In the genomic region with DNA sequence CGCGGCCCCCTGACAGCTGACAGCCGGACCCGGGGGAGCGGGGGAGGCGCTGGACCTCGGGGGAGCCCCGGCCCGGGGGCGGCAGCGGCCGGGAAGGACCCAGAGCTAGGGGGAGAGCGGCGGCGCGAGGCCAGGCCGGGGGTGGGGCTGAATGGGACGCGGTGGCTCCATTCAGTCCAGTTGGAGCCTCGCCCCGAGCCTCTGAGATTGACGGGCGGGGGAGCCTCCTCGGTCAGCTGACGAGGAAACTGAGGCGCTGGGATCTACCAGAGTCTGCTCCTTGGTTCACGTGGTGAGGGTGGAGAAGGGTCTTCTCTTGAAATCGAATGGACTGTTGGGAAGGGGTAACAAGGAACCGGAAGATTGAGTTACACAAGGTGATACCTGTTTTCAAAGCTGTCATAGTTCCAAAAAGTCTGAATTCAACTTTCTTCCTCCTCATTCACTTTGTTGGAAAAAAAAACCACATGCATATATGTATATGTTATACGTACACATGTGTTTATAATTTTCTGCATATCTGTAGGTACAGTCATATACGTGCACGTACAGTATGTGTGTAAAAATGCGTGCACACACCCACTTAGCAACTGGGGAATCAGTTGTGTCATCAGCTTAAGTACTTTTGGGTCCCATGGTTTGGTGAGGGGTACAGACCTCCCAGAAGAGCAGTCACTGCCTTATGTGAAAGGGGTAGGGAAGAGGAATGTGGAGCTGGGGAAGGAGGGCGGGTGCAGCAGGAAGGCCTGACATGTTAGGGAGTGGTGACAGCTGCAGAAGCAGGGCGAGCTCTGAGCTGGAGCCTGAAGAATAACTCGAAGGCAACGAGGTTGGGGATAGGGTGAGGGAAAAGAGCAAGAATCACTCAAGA, we compare ENCODE assay signal across 6 cellular contexts. TPM values are rescaled to one million over a fixed set of nuclear protein-coding genes. Genes with fewer than 3 reads are reported as not detected.
DNase-seq lines count a peak whose midpoint lies in the region; TF ChIP-seq lines count a peak whose summit lies in the region.

No MANE protein-coding gene starts in this region.

- peak overlapping the region; percentile 99 to 100 (median 100) for H3K4me3 Mint-ChIP-seq in IgD-negative memory B cell

- H3K27ac ChIP-seq in neutrophil, result peak overlapping the region; percentile 62

- no peak for TF ChIP-seq CTCF in neutrophil (IDR thresholded peaks at IDR 0.05)

- DNase-seq in cerebellar cortex (ENCODE audit: low spot score), result peak; percentile 26
- DNase-seq in H4 (ENCODE audit: low spot score), result no peak
- DNase-seq in SKM-1 (lab: John Stamatoyannopoulos, UW; ENCODE audit: unreplicated experiment), result no peak
- DNase-seq in stimulated activated naive CD4-positive, alpha-beta T cell (lab: John Stamatoyannopoulos, UW), result no peak

- H3K36me3 ChIP-seq in neutrophil, result peaks cover 20% of the 10 kb centered on the region

- H3K4me3 ChIP-seq in neutrophil (ENCODE audit: low read depth in 1 of 2, low read length in 1 of 2), result peak overlapping the region; percentile 75 to 94

- H3K36me3 Mint-ChIP-seq in IgD-negative memory B cell, result peaks cover 1% of the 10 kb centered on the region

- H3K9me3 Mint-ChIP-seq in IgD-negative memory B cell, result no peaks in the 10 kb centered on the region

- peaks cover 11% of the 10 kb centered on the region for H3K27me3 ChIP-seq in neutrophil

- peaks cover 31 to 32% (median 32%) of the 10 kb centered on the region in 3 donors for H3K4me1 Mint-ChIP-seq in IgD-negative memory B cell

- H3K4me1 ChIP-seq in neutrophil (ENCODE audit: control insufficient read depth in 1 of 2, insufficient read depth in 1 of 2, low read depth in 1 of 2, low read length in 1 of 2), result peaks cover 17 to 19% of the 10 kb centered on the region in 2 experiments

- H3K27ac Mint-ChIP-seq in IgD-negative memory B cell, result peak overlapping the region; percentile 95 to 98 (median 97)

- H3K9me3 ChIP-seq in neutrophil, result no peaks in the 10 kb centered on the region

- no peaks in the 10 kb centered on the region for H3K27me3 Mint-ChIP-seq in IgD-negative memory B cell

RNA-seq across cellular contexts. Expression of a gene that starts 0.6 kb away (rescaled TPM):
- polyA plus RNA-seq in IgD-negative memory B cell, result 94.7 TPM
- total RNA-seq in H4 (2014; rRNA removed; shearing (Covaris generic)), result 60.3 and 103 TPM in 2 replicates

RNA-seq across cellular contexts. Expression of a gene that starts 1.6 kb away (rescaled TPM):
- polyA plus RNA-seq in IgD-negative memory B cell, result 10.3 TPM
- 3.3 and 15.5 TPM in 2 replicates for total RNA-seq in H4 (2014; rRNA removed; shearing (Covaris generic))

RNA-seq across cellular contexts. Expression of a gene that starts 37.6 kb away (rescaled TPM):
- not detected for polyA plus RNA-seq in IgD-negative memory B cell
- 0.43 and 0.91 TPM in 2 replicates for total RNA-seq in H4 (2014; rRNA removed; shearing (Covaris generic))

RNA-seq across cellular contexts. Expression of a gene that starts 48.8 kb away (rescaled TPM):
- polyA plus RNA-seq in IgD-negative memory B cell, result 65.6 TPM
- total RNA-seq in H4 (2014; rRNA removed; shearing (Covaris generic)), result 36.8 and 37.6 TPM in 2 replicates
